ENCODE assay signal across 19 cellular contexts in genomic region chr15:27028836-27029482, GRCh38. TPM values are rescaled to one million over a fixed set of nuclear protein-coding genes. Genes with fewer than 3 reads are reported as not detected.
A peak's percentile ranks its signal among the peaks of the same experiment; 100 is the strongest.
DNase-seq lines count a peak whose midpoint lies in the region; ATAC-seq and TF ChIP-seq lines count a peak whose summit lies in the region.
"Had no signal": no experiment of that assay in that cellular context is flagged by ENCODE, and none has a peak within 500 bp of the region (broad histone marks: within the 10 kb centered on the region; RNA-seq: fewer than 3 reads in every experiment).

No MANE protein-coding gene starts in this region.

- peak; percentile 52 for DNase-seq in DMS79 treated with DMSO at 0.1 percent for 48 hours (lab: John Stamatoyannopoulos, UW)
- peak; percentile 33 to 73 (median 48) for DNase-seq in NCI-H1417 (lab: John Stamatoyannopoulos, UW)
- peak; percentile 48 for DNase-seq in RPMI8226
- peak; percentile 13 for DNase-seq in midbrain (lab: John Stamatoyannopoulos, UW)
- DNase-seq in CD14-positive monocyte (ENCODE audit: low spot score), result no peak
- DNase-seq in LoVo (ENCODE audit: low spot score), result no peak
- DNase-seq in dermis blood vessel endothelial cell, result no peak
- DNase-seq: activated CD4-positive, alpha-beta T cell treated with anti-CD3 and anti-CD28 coated beads, Interleukin-2, amount 50 U/mL, for 48 hours; activated naive CD8-positive, alpha-beta T cell treated with anti-CD3 and anti-CD28 coated beads for 36 hours; activated T-cell treated with anti-CD3 and anti-CD28 coated beads, Interleukin-2, amount 50 U/mL, for 48 hours; BE2C; effector memory CD8-positive, alpha-beta T cell; left lung; NCI-H1105 treated with DMSO at 0.1 percent for 48 hours; T1000 had no signal

- no peak overlapping the region for H3K4me3 Mint-ChIP-seq in CD14-positive monocyte
- H3K4me3 Mint-ChIP-seq: activated naive CD8-positive, alpha-beta T cell treated with anti-CD3 and anti-CD28 coated beads for 36 hours; effector memory CD8-positive, alpha-beta T cell; IgD-negative memory B cell had no signal

- no peak for ATAC-seq in GM18511 (IDR thresholded peaks at IDR 0.05; ENCODE audit: unreplicated experiment)
- ATAC-seq: effector memory CD8-positive, alpha-beta T cell; left lung had no signal

- no peak for TF ChIP-seq CTCF in CD14-positive monocyte (IDR thresholded peaks at IDR 0.05)

- no peaks in the 10 kb centered on the region for H3K36me3 Mint-ChIP-seq in CD14-positive monocyte
- H3K36me3 Mint-ChIP-seq: activated naive CD8-positive, alpha-beta T cell treated with anti-CD3 and anti-CD28 coated beads for 36 hours had no signal

- intact Hi-C loops in CD14-positive monocyte (cut with micrococcal nuclease), result no loop called here

- H3K27me3 Mint-ChIP-seq in CD14-positive monocyte (ENCODE audit: low read depth in 3 of 3), result peaks cover 0 to 4% (median 3%) of the 10 kb centered on the region in 3 donors
- H3K27me3 Mint-ChIP-seq: effector memory CD8-positive, alpha-beta T cell had no signal

- no peaks in the 10 kb centered on the region for H3K9me3 Mint-ChIP-seq in CD14-positive monocyte

- H3K4me1 Mint-ChIP-seq in CD14-positive monocyte, result no peaks in the 10 kb centered on the region
- H3K4me1 Mint-ChIP-seq: activated naive CD8-positive, alpha-beta T cell treated with anti-CD3 and anti-CD28 coated beads for 36 hours; IgD-negative memory B cell had no signal

- no peak overlapping the region for H3K27ac Mint-ChIP-seq in CD14-positive monocyte
- H3K27ac Mint-ChIP-seq: activated naive CD8-positive, alpha-beta T cell treated with anti-CD3 and anti-CD28 coated beads for 36 hours; effector memory CD8-positive, alpha-beta T cell; IgD-negative memory B cell had no signal

RNA-seq across cellular contexts. Expression of gene GABRG3, which starts 58.0 kb away (rescaled TPM):
- polyA plus RNA-seq in CD14-positive monocyte, result not detected
- not detected in 2 replicates for total RNA-seq in dermis blood vessel endothelial cell
- total RNA-seq: activated naive CD8-positive, alpha-beta T cell treated with anti-CD3 and anti-CD28 coated beads for 36 hours; pulmonary artery endothelial cell; subcutaneous adipose tissue had no signal
- polyA plus RNA-seq: IgD-negative memory B cell had no signal

Comparison
In these comparisons a context has a peak if more than half of its experiments do, and no peak if none do; other contexts are left out.
1. DNase-seq: peak in DMS79 treated with DMSO at 0.1 percent for 48 hours (single experiment), NCI-H1417 (3 of 3), RPMI8226 (single experiment) and midbrain (single experiment); none in CD14-positive monocyte (single experiment), LoVo (single experiment) and dermis blood vessel endothelial cell (single experiment).